ENCODE assay signal across 9 cellular contexts in the genomic region with DNA sequence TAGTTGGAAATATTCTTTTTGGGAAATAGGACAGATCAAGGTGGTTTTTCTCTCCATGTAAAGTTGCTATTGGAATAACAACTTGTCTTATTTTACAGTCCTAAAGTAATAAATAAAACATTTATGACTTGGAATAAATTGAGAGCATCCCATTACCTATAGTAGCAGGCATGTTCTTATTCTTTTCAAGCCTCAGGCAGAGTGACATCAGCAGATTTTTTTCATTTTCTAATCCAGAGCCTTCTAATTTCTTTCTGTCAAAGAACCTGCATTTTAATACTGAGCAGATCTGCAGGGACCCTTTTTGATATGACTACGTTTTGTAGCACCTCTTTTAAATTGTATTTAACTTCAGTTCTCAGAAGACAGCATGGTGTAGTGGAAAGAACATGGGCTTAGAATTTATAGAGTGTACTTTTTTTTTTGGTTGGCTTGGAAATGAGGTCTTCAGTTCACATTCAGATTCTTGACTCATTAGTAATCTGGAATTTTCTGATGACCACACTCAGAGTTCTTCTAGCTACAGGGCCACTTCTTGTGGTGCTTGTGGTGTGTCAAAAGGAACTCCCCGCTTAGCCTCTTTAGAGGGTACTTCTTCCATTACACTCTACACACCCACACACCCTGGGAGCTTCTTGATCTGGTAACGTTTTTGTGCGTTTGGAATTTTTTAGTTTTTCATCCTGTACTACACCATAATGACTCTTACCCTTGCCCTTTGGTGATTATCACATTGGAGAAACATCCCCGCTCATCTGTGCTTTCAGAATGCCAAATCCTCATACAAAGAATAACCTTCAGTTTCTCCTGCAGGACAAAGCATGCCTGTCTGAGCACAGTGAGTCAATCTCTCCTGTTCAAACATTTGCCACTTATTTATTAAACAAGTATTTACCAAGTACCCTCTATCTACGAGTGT. TPM values are rescaled to one million over a fixed set of nuclear protein-coding genes. Genes with fewer than 3 reads are reported as not detected.
DNase-seq lines count a peak whose midpoint lies in the region; ATAC-seq, FAIRE-seq and TF ChIP-seq lines count a peak whose summit lies in the region.
"Had no signal": no experiment of that assay in that cellular context is flagged by ENCODE, and none has a peak within 500 bp of the region (broad histone marks: within the 10 kb centered on the region; RNA-seq: fewer than 3 reads in every experiment).

No MANE protein-coding gene starts in this region.

- peaks cover 40% of the 10 kb centered on the region for H3K36me3 Mint-ChIP-seq in activated naive CD8-positive, alpha-beta T cell treated with anti-CD3 and anti-CD28 coated beads for 36 hours
- peaks cover 27% of the 10 kb centered on the region for H3K36me3 Mint-ChIP-seq in progenitor cell of endocrine pancreas (ENCODE audit: insufficient read depth)

- no peak for TF ChIP-seq POLR2A in GM12891 (IDR thresholded peaks at IDR 0.05; ENCODE audit: low read depth, low read length)

- H3K4me1 Mint-ChIP-seq in activated naive CD8-positive, alpha-beta T cell treated with anti-CD3 and anti-CD28 coated beads for 36 hours: peaks cover 58% of the 10 kb centered on the region
- H3K4me1 Mint-ChIP-seq in progenitor cell of endocrine pancreas (ENCODE audit: low read depth): peaks cover 21% of the 10 kb centered on the region

- in situ Hi-C loops in ACHN (cut with HindIII; ENCODE audit: low pct_ligation_motif_present, low pct_unique_long_range_greater_than_20kb, low sequenced_read_pairs): no loop called here

- DNase-seq in ACHN: peak; percentile 96
- DNase-seq in activated naive CD8-positive, alpha-beta T cell treated with anti-CD3 and anti-CD28 coated beads for 36 hours: peak; percentile 73
- DNase-seq in progenitor cell of endocrine pancreas (ENCODE audit: low spot score, unreplicated experiment): no peak
- DNase-seq in dermis blood vessel endothelial cell: no peak
- DNase-seq in GM12891 (ENCODE audit: insufficient read length, low spot score): no peak
- no peak for DNase-seq in Ammon's horn (ENCODE audit: low spot score)

- FAIRE-seq in GM12891 (lab: Jason Lieb, UNC): no peak
- FAIRE-seq: islet of Langerhans had no signal

- ATAC-seq in GM19025 (IDR thresholded peaks at IDR 0.05; ENCODE audit: low read depth, unreplicated experiment) (peak; percentile 91), HG03354 (IDR thresholded peaks at IDR 0.05; ENCODE audit: poor library complexity, severe bottlenecking, unreplicated experiment) (peak; percentile 70)

- TF ChIP-seq CTCF in progenitor cell of endocrine pancreas (IDR thresholded peaks at IDR 0.05; ENCODE audit: unreplicated experiment): no peak

- no peaks in the 10 kb centered on the region for H3K27me3 Mint-ChIP-seq in activated naive CD8-positive, alpha-beta T cell treated with anti-CD3 and anti-CD28 coated beads for 36 hours
- H3K27me3 Mint-ChIP-seq in progenitor cell of endocrine pancreas: no peaks in the 10 kb centered on the region

- peaks cover 18% of the 10 kb centered on the region for H3K9me3 Mint-ChIP-seq in activated naive CD8-positive, alpha-beta T cell treated with anti-CD3 and anti-CD28 coated beads for 36 hours
- H3K9me3 Mint-ChIP-seq in progenitor cell of endocrine pancreas (ENCODE audit: low read depth): peaks cover 15% of the 10 kb centered on the region

- H3K4me3 Mint-ChIP-seq in activated naive CD8-positive, alpha-beta T cell treated with anti-CD3 and anti-CD28 coated beads for 36 hours: peak overlapping the region; percentile 44
- no peak overlapping the region for H3K4me3 Mint-ChIP-seq in progenitor cell of endocrine pancreas (ENCODE audit: low read depth)

- peak overlapping the region; percentile 92 for H3K27ac Mint-ChIP-seq in activated naive CD8-positive, alpha-beta T cell treated with anti-CD3 and anti-CD28 coated beads for 36 hours
- H3K27ac Mint-ChIP-seq in progenitor cell of endocrine pancreas: peak overlapping the region; percentile 79

TF ChIP-seq in GM12891, 5 proteins besides CTCF, POLR2A, EP300 and RAD21:
- TF ChIP-seq TAF1 (IDR thresholded peaks at IDR 0.05; ENCODE audit: low read depth, low read length) (no peak), PAX5 (IDR thresholded peaks at IDR 0.05; ENCODE audit: insufficient read depth, low read length, severe bottlenecking) (no peak), SPI1 (IDR thresholded peaks at IDR 0.05; ENCODE audit: low read depth, low read length) (no peak), POLR2AphosphoS5 (IDR thresholded peaks at IDR 0.05; ENCODE audit: low read depth, low read length) (no peak), POU2F2 (IDR thresholded peaks at IDR 0.05; ENCODE audit: low read depth, low read length) (no peak)

RNA-seq across cellular contexts. Expression of a gene that starts 34.6 kb away (rescaled TPM):
- total RNA-seq in activated naive CD8-positive, alpha-beta T cell treated with anti-CD3 and anti-CD28 coated beads for 36 hours: 10 to 100 TPM; 86.0 to 87.4 TPM
- total RNA-seq in progenitor cell of endocrine pancreas (25.6 and 30.0 TPM in 2 replicates), dermis blood vessel endothelial cell (23.0 and 31.8 TPM in 2 replicates)
- 27.3 TPM for polyA plus RNA-seq in GM12891 (2012; ENCODE audit: low read depth, missing spikeins)

Comparison
In these comparisons a context has a peak if more than half of its experiments do, and no peak if none do; other contexts are left out.
1. DNase-seq: peak in ACHN (single experiment) and activated naive CD8-positive, alpha-beta T cell treated with anti-CD3 and anti-CD28 coated beads for 36 hours (single experiment); none in progenitor cell of endocrine pancreas (single experiment), dermis blood vessel endothelial cell (single experiment), GM12891 (single experiment) and Ammon's horn (single experiment).